Comparison of ENCODE assay signal across 28 cellular contexts in the genomic region with DNA sequence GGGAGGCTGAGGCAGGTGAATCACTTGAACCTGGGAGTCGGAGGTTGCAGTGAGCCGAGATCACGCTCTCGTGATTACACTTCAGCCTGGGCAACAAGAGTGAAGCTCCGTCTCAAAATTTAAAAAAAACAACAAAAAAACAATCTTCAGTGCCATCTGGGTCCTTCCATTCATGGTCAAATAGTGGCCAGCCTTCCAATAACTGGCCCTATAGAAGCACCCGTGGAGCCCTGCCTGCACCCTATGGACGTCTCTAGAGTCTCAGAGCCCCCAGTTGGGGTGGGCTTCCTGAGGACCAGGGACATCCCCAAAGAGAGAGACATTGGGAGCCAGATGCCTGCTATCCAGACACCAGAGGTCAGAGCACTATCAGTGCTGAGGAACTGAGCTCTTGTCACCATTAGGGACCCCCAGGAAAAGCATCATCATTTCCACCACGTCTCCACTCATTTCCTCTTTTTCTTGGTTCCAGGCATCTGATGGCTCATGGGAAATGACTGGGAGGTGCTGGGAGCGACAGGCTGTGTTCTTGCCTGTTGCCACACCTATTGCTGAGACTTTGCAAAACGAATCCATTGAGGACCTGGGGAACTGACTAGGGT. TPM values are rescaled to one million over a fixed set of nuclear protein-coding genes. Genes with fewer than 3 reads are reported as not detected.
"Had no signal": no experiment of that assay in that cellular context is flagged by ENCODE, and none has a peak within 500 bp of the region (broad histone marks: within the 10 kb centered on the region; RNA-seq: fewer than 3 reads in every experiment).

No MANE protein-coding gene starts in this region.

- H3K27ac ChIP-seq: ascending aorta, brain microvascular endothelial cell, neural progenitor cell, thoracic aorta had no signal

- H3K9me3 ChIP-seq: ascending aorta, thoracic aorta had no signal

- H3K36me3 ChIP-seq: ascending aorta, brain microvascular endothelial cell, neural progenitor cell, thoracic aorta had no signal

- H3K36me3 Mint-ChIP-seq: activated CD4-positive, alpha-beta memory T cell treated with anti-CD3 and anti-CD28 coated beads for 36 hours; activated CD8-positive, alpha-beta memory T cell treated with anti-CD3 and anti-CD28 coated beads, Interleukin-2, amount 10 ng/mL, durations not matched to agents 7 days and 5 days; activated naive CD4-positive, alpha-beta T cell treated with anti-CD3 and anti-CD28 coated beads, Interleukin-2, amount 50 U/mL, for 72 hours; mesothelial cell of epicardium; naive thymus-derived CD8-positive, alpha-beta T cell; neural progenitor cell; type B pancreatic cell had no signal

- H3K4me1 Mint-ChIP-seq: activated CD8-positive, alpha-beta memory T cell treated with anti-CD3 and anti-CD28 coated beads, Interleukin-2, amount 10 ng/mL, durations not matched to agents 7 days and 5 days; mesothelial cell of epicardium; neural progenitor cell had no signal

- H3K27ac Mint-ChIP-seq: activated CD4-positive, alpha-beta memory T cell treated with anti-CD3 and anti-CD28 coated beads for 36 hours; activated CD8-positive, alpha-beta memory T cell treated with anti-CD3 and anti-CD28 coated beads, Interleukin-2, amount 10 ng/mL, durations not matched to agents 7 days and 5 days; activated naive CD4-positive, alpha-beta T cell treated with anti-CD3 and anti-CD28 coated beads, Interleukin-2, amount 50 U/mL, for 72 hours; activated T-helper 1 cell treated with anti-CD3 and anti-CD28 coated beads, Interleukin-12 subunit alpha, Interleukin-12 subunit beta, Interleukin-2, Interleukin-4 antibody, amounts not matched to agents 30 ng/mL and 10 ng/mL and 1 ng/mL, durations not matched to agents 14 hours and 24 hours and 36 hours; mesothelial cell of epicardium; naive thymus-derived CD8-positive, alpha-beta T cell; T-helper 17 cell; type B pancreatic cell had no signal

- H3K4me3 Mint-ChIP-seq: activated CD4-positive, alpha-beta memory T cell treated with anti-CD3 and anti-CD28 coated beads for 36 hours; activated CD8-positive, alpha-beta memory T cell treated with anti-CD3 and anti-CD28 coated beads, Interleukin-2, amount 10 ng/mL, durations not matched to agents 7 days and 5 days; activated T-helper 1 cell treated with anti-CD3 and anti-CD28 coated beads, Interleukin-12 subunit alpha, Interleukin-12 subunit beta, Interleukin-2, Interleukin-4 antibody, amounts not matched to agents 30 ng/mL and 10 ng/mL and 1 ng/mL, durations not matched to agents 14 hours and 24 hours and 36 hours; mesothelial cell of epicardium; naive thymus-derived CD8-positive, alpha-beta T cell; neural progenitor cell; T-helper 17 cell; type B pancreatic cell had no signal

- H3K9ac ChIP-seq: neural progenitor cell had no signal

- ATAC-seq: activated CD8-positive, alpha-beta memory T cell treated with anti-CD3 and anti-CD28 coated beads, Interleukin-2, amount 10 ng/mL, durations not matched to agents 7 days and 5 days; activated naive CD4-positive, alpha-beta T cell treated with anti-CD3 and anti-CD28 coated beads, Interleukin-2, amount 50 U/mL, for 72 hours; left lobe of liver; naive thymus-derived CD8-positive, alpha-beta T cell; T-helper 17 cell had no signal

- H3K4me1 ChIP-seq: ascending aorta, neural progenitor cell had no signal

- H3K27me3 ChIP-seq: ascending aorta, brain microvascular endothelial cell, neural progenitor cell had no signal

- H3K9me3 Mint-ChIP-seq: activated CD4-positive, alpha-beta memory T cell treated with anti-CD3 and anti-CD28 coated beads for 36 hours; activated naive CD4-positive, alpha-beta T cell treated with anti-CD3 and anti-CD28 coated beads, Interleukin-2, amount 50 U/mL, for 72 hours; activated T-helper 1 cell treated with anti-CD3 and anti-CD28 coated beads, Interleukin-12 subunit alpha, Interleukin-12 subunit beta, Interleukin-2, Interleukin-4 antibody, amounts not matched to agents 30 ng/mL and 10 ng/mL and 1 ng/mL, durations not matched to agents 14 hours and 24 hours and 36 hours; mesothelial cell of epicardium; naive thymus-derived CD8-positive, alpha-beta T cell; neural progenitor cell; type B pancreatic cell had no signal

- H3K4me3 ChIP-seq: ascending aorta, neural progenitor cell, thoracic aorta had no signal

- DNase-seq: activated CD4-positive, alpha-beta memory T cell treated with anti-CD3 and anti-CD28 coated beads for 36 hours; activated CD4-positive, alpha-beta T cell treated with anti-CD3 and anti-CD28 coated beads for 48 hours; activated CD8-positive, alpha-beta memory T cell treated with anti-CD3 and anti-CD28 coated beads, Interleukin-2, amount 10 ng/mL, durations not matched to agents 7 days and 5 days; activated T-cell treated with anti-CD3 and anti-CD28 coated beads for 4 hours; brain microvascular endothelial cell; effector CD4-positive, alpha-beta T cell; erythroblast; foreskin fibroblast; naive thymus-derived CD8-positive, alpha-beta T cell; stimulated activated CD4-positive, alpha-beta T cell treated with anti-CD3 and anti-CD28 coated beads, Interleukin-4, amount 100 ng/mL, for 1 hour; stimulated activated naive CD4-positive, alpha-beta T cell treated with Interleukin-2 at 50 U/mL for 16 hours; SW 1271; T-helper 17 cell had no signal

RNA-seq across cellular contexts. Expression of a gene that starts 9.4 kb away (rescaled TPM):
- total RNA-seq: activated CD4-positive, alpha-beta memory T cell treated with anti-CD3 and anti-CD28 coated beads for 36 hours; activated CD8-positive, alpha-beta memory T cell treated with anti-CD3 and anti-CD28 coated beads, Interleukin-2, amount 10 ng/mL, durations not matched to agents 7 days and 5 days; activated naive CD4-positive, alpha-beta T cell treated with anti-CD3 and anti-CD28 coated beads, Interleukin-2, amount 50 U/mL, for 72 hours; activated T-helper 1 cell treated with anti-CD3 and anti-CD28 coated beads, Interleukin-12 subunit alpha, Interleukin-12 subunit beta, Interleukin-2, Interleukin-4 antibody, amounts not matched to agents 30 ng/mL and 10 ng/mL and 1 ng/mL, durations not matched to agents 14 hours and 24 hours and 36 hours; ascending aorta; fibroblast of lung; glomerular endothelial cell; kidney epithelial cell; left lobe of liver; lung microvascular endothelial cell; mesothelial cell of epicardium; naive thymus-derived CD8-positive, alpha-beta T cell; omental fat pad; renal cortical epithelial cell; T-helper 17 cell; thoracic aorta had no signal
- polyA plus RNA-seq: adipose tissue; fibroblast of lung; naive thymus-derived CD8-positive, alpha-beta T cell had no signal

RNA-seq across cellular contexts. Expression of a gene that starts 28.8 kb away (rescaled TPM):
- total RNA-seq: activated CD8-positive, alpha-beta memory T cell treated with anti-CD3 and anti-CD28 coated beads, Interleukin-2, amount 10 ng/mL, durations not matched to agents 7 days and 5 days; lung microvascular endothelial cell; naive thymus-derived CD8-positive, alpha-beta T cell; T-helper 17 cell had no signal
- polyA plus RNA-seq: naive thymus-derived CD8-positive, alpha-beta T cell had no signal
